Comparison of ENCODE assay signal across 8 cellular contexts in the genomic region with DNA sequence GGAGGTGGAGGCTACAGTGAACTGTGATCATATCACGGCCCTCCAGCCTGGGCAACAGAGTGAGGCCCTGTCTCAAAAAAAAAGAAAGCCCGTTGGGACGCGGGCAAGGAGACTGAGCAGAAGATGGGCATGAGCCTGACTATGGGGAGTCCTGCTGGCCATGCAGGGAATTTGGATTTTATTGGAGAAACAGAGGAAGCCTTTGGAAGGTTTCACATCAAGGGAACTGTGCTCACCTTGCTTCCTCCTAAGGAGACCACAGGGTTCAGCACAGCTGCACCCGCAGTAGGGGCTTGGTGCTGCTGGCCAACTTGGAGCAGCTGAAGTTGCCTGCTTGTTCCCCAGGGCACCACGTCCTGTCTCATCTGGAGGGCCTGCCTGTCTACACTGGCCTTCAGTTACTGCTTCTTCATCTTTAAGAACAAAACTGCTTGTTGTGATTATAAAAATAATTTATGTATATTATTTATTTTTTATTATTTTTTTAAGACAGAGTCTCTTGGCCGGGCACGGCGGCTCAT. TPM values are rescaled to one million over a fixed set of nuclear protein-coding genes. Genes with fewer than 3 reads are reported as not detected.
DNase-seq lines count a peak whose midpoint lies in the region; ATAC-seq and TF ChIP-seq lines count a peak whose summit lies in the region.

No MANE protein-coding gene starts in this region.

- no peaks in the 10 kb centered on the region for H3K9me3 Mint-ChIP-seq in T-helper 1 cell treated with Interleukin-12 subunit alpha and Interleukin-12 subunit beta and Interleukin-4 antibody, amounts not matched to agents 30 μg/mL and 1 μg/mL, for 36 hours

- intact Hi-C loops in PC-9 (cut with micrococcal nuclease; ENCODE audit: unreplicated experiment) (no loop called here), spleen (cut with DNase I; ENCODE audit: low total_unique reads) (no loop called here)

- peaks cover 16% of the 10 kb centered on the region for H3K4me1 Mint-ChIP-seq in T-helper 1 cell treated with Interleukin-12 subunit alpha and Interleukin-12 subunit beta and Interleukin-4 antibody, amounts not matched to agents 30 μg/mL and 1 μg/mL, for 36 hours (ENCODE audit: low read depth)

- no peaks in the 10 kb centered on the region for H3K27me3 ChIP-seq in PC-9 (ENCODE audit: insufficient read depth, low read depth)
- H3K27me3 ChIP-seq in spleen (replicated peaks in 1 of 7) = no peaks in the 10 kb centered on the region

- H3K27ac ChIP-seq in PC-9 = no peak overlapping the region
- peak overlapping the region in 1 of 8 donors; percentile 2 for H3K27ac ChIP-seq in spleen

- peak overlapping the region; percentile 99; the same call in 1 of the 2 replicates for H2AFZ ChIP-seq in PC-9

- H3K27me3 Mint-ChIP-seq in T-helper 1 cell treated with Interleukin-12 subunit alpha and Interleukin-12 subunit beta and Interleukin-4 antibody, amounts not matched to agents 30 μg/mL and 1 μg/mL, for 36 hours (ENCODE audit: low read depth) = no peaks in the 10 kb centered on the region

- peak overlapping the region; percentile 93 for H3K4me2 ChIP-seq in PC-9

- TF ChIP-seq POLR2A in spleen (IDR thresholded peaks at IDR 0.05) = no peak

- H3K4me1 ChIP-seq in PC-9 (replicated peaks; ENCODE audit: insufficient read depth) (peaks cover 19% of the 10 kb centered on the region), spleen (peaks cover 4 to 69% (median 45%) of the 10 kb centered on the region in 6 donors)

- H3K27ac Mint-ChIP-seq in T-helper 1 cell treated with Interleukin-12 subunit alpha and Interleukin-12 subunit beta and Interleukin-4 antibody, amounts not matched to agents 30 μg/mL and 1 μg/mL, for 36 hours = no peak overlapping the region

- peaks cover 29% of the 10 kb centered on the region for H3K79me2 ChIP-seq in PC-9 (ENCODE audit: low read depth)

- TF ChIP-seq CTCF in PC-9 (conservative IDR thresholded peaks at IDR 0.05) (no peak; the same call in 1 of the 2 replicates), spleen (IDR thresholded peaks at IDR 0.05 in 8 of 11, conservative IDR thresholded peaks at IDR 0.05 in 3 of 11) (no peak)

- ATAC-seq in HG02623 (IDR thresholded peaks at IDR 0.05; ENCODE audit: unreplicated experiment) = no peak

- H3K4me3 ChIP-seq in PC-9 = peak overlapping the region; percentile 100; the same call in 1 of the 2 replicates
- H3K4me3 ChIP-seq in spleen = peak overlapping the region in 5 of 8 donors; percentile 72 to 100 (median 98)

- H4K20me1 ChIP-seq in PC-9 (ENCODE audit: insufficient read depth) = no peaks in the 10 kb centered on the region

- no TSS peak for BruUV-seq in PC-9 (replicated peaks; lab: Mats Ljungman, UMichigan)

- no peaks in the 10 kb centered on the region for H3K9me3 ChIP-seq in PC-9 (ENCODE audit: insufficient read depth, low read depth)
- no peaks in the 10 kb centered on the region for H3K9me3 ChIP-seq in spleen

- CTCF ChIA-PET in PC-9 (lab: Charles Lee) = interaction anchor here (0.6 kb wide), 1 partner anchor 58 kb away, joined by 4 read pairs; no protein-coding TSS in a partner anchor

- H3K36me3 Mint-ChIP-seq in T-helper 1 cell treated with Interleukin-12 subunit alpha and Interleukin-12 subunit beta and Interleukin-4 antibody, amounts not matched to agents 30 μg/mL and 1 μg/mL, for 36 hours (ENCODE audit: low read depth) = peaks cover 3% of the 10 kb centered on the region

- H3K4me3 Mint-ChIP-seq in T-helper 1 cell treated with Interleukin-12 subunit alpha and Interleukin-12 subunit beta and Interleukin-4 antibody, amounts not matched to agents 30 μg/mL and 1 μg/mL, for 36 hours = peak overlapping the region; percentile 76

- no peaks in the 10 kb centered on the region for H3K9me2 ChIP-seq in PC-9 (ENCODE audit: insufficient read depth)

- POLR2A ChIA-PET in PC-9 (lab: Charles Lee; ENCODE audit: unreplicated experiment) = no interaction called here

- H3F3A ChIP-seq in PC-9 (ENCODE audit: insufficient read depth, low read depth) = peaks cover 34% of the 10 kb centered on the region

- DNase-seq in T-helper 1 cell = no peak
- DNase-seq in PC-9 = no peak
- peak; percentile 21 for DNase-seq in fibroblast of gingiva (ENCODE audit: low read depth)
- DNase-seq in spleen = peak; percentile 65
- DNase-seq in NCI-H1105 (lab: John Stamatoyannopoulos, UW) = no peak
- DNase-seq in SIG-M5 treated with dmso at 0.1 percent for 504 hours (lab: John Stamatoyannopoulos, UW; ENCODE audit: unreplicated experiment) = no peak

- WGBS in spleen, 5 donors = 85 to 94% (median 86%) methylated on average over 9 of the region's 9 CpGs

- H3K36me3 ChIP-seq in PC-9 (ENCODE audit: low read depth) (no peaks in the 10 kb centered on the region), spleen (no peaks in the 10 kb centered on the region)

RNA-seq across cellular contexts. Expression of gene IQCE, which starts 1.5 kb away (rescaled TPM):
- total RNA-seq in PC-9 (2021) (28.3 and 35.8 TPM in 2 replicates), spleen (10 to 100 TPM in 6 of 7 donors, 1 to 10 TPM in 1; 7.1 to 17.1 (median 13.2) TPM)
- polyA plus RNA-seq in spleen = 1 to 10 TPM; 1.2 to 4.4 (median 2.2) TPM

RNA-seq across cellular contexts. Expression of gene BRAT1, which starts 4.9 kb away (rescaled TPM):
- 53.9 and 57.7 TPM in 2 replicates for total RNA-seq in PC-9 (2021)
- total RNA-seq in spleen = 10 to 100 TPM; 25.3 to 37.3 (median 32.2) TPM
- 10 to 100 TPM; 26.6 to 50.9 (median 48.9) TPM for polyA plus RNA-seq in spleen

RNA-seq across cellular contexts. Expression of gene LFNG, which starts 40.7 kb away (rescaled TPM):
- total RNA-seq in PC-9 (2021) = 21.3 and 24.7 TPM in 2 replicates
- total RNA-seq in spleen = 10 to 100 TPM; 33.3 to 47.4 (median 42.3) TPM
- 10 to 100 TPM; 21.2 to 22.4 (median 21.6) TPM for polyA plus RNA-seq in spleen

Comparison
In these comparisons a context has a peak if more than half of its experiments do, and no peak if none do; other contexts are left out.
1. DNase-seq: peak in fibroblast of gingiva (single experiment) and spleen (single experiment); none in T-helper 1 cell (0 of 5), PC-9 (0 of 2), NCI-H1105 (single experiment) and SIG-M5 treated with dmso at 0.1 percent for 504 hours (single experiment).